In genomic region chr5:56026863-56027300, GRCh38 we compare ENCODE assay signal across 9 cellular contexts. TPM values are rescaled to one million over a fixed set of nuclear protein-coding genes. Genes with fewer than 3 reads are reported as not detected.
DNase-seq lines count a peak whose midpoint lies in the region; ATAC-seq, FAIRE-seq and TF ChIP-seq lines count a peak whose summit lies in the region.
"Had no signal": no experiment of that assay in that cellular context is flagged by ENCODE, and none has a peak within 500 bp of the region (broad histone marks: within the 10 kb centered on the region; RNA-seq: fewer than 3 reads in every experiment).

No MANE protein-coding gene starts in this region.

- no peak for FAIRE-seq in D721Med (lab: Jason Lieb, UNC)

- 40 to 41% methylated on average over 3 of the region's 3 CpGs for whole genome bisulfite sequencing in GM23248 (ENCODE audit: low coverage in 1 of 2, low lambda C conversion rate in 2 of 2, missing lambda C conversion rate in 2 of 2), 2 experiments

- TF ChIP-seq CTCF in D721Med (IDR thresholded peaks at IDR 0.05; ENCODE audit: insufficient read depth, missing control alignments), result no peak

- peak; percentile 80 for ATAC-seq in GM18499 (IDR thresholded peaks at IDR 0.05; ENCODE audit: insufficient read depth, unreplicated experiment)
- ATAC-seq: Panc1 had no signal

- peak overlapping the region; percentile 60 for H3K4me2 ChIP-seq in GM23248 (ENCODE audit: unreplicated experiment)

- in situ Hi-C loops in GM23248 (cut with MboI), result no loop called here

- H3K9me3 ChIP-seq in GM23248 (ENCODE audit: low read depth), result no peaks in the 10 kb centered on the region

- H3K4me3 ChIP-seq in GM23248, result no peak overlapping the region

- H2AFZ ChIP-seq in GM23248, result no peak overlapping the region

- DNase-seq in GM23248 (peak; percentile 78), MV-4-11 (lab: John Stamatoyannopoulos, UW) (peak; percentile 92), glomerular visceral epithelial cell (ENCODE audit: extremely low spot score) (peak; percentile 80), D721Med (ENCODE audit: insufficient read length, low spot score) (no peak), cerebellum (ENCODE audit: low spot score) (no peak), NCI-H1417 treated with DMSO at 0.1 percent for 48 hours (lab: John Stamatoyannopoulos, UW) (no peak)
- no peak for DNase-seq in stimulated activated CD4-positive, alpha-beta T cell treated with anti-CD3 and anti-CD28 coated beads, Interleukin-2, amount 100 ng/mL, for 24 hours

- no peak overlapping the region for H3K9ac ChIP-seq in GM23248

- no peaks in the 10 kb centered on the region for H3K79me2 ChIP-seq in GM23248 (ENCODE audit: insufficient read depth)

- H3K4me1 ChIP-seq in GM23248 (ENCODE audit: insufficient read depth), result peaks cover 18% of the 10 kb centered on the region

- no peaks in the 10 kb centered on the region for H3K9me2 ChIP-seq in GM23248 (ENCODE audit: insufficient read depth)

- H3K27ac ChIP-seq in GM23248, result 0 out of 2 replicates have a peak overlapping the region, but pooled peaks have one; percentile 10

- H3F3A ChIP-seq in GM23248 (ENCODE audit: insufficient read depth), result peaks cover 6% of the 10 kb centered on the region

- H4K20me1 ChIP-seq in GM23248 (ENCODE audit: insufficient read depth), result no peaks in the 10 kb centered on the region

- H3K27me3 ChIP-seq in GM23248 (replicated peaks; ENCODE audit: insufficient read depth), result no peaks in the 10 kb centered on the region

- H3K36me3 ChIP-seq in GM23248 (ENCODE audit: low read depth), result no peaks in the 10 kb centered on the region

RNA-seq across cellular contexts. Expression of gene IL6ST, which starts 32.1 kb away (rescaled TPM):
- 186 and 197 TPM in 2 replicates for total RNA-seq in GM23248 (2014; rRNA removed; shearing (Covaris generic))
- 220 and 242 TPM in 2 replicates for polyA plus RNA-seq in GM23248 (2016; fragmentation: Nextera tagmentation; extraction: Ambion mirVana)
- total RNA-seq in cerebellum, result 69.0 TPM

Comparison
In these comparisons a context has a peak if more than half of its experiments do, and no peak if none do; other contexts are left out.
1. DNase-seq: peak in GM23248 (single experiment), MV-4-11 (single experiment) and glomerular visceral epithelial cell (single experiment); none in D721Med (single experiment), cerebellum (single experiment), stimulated activated CD4-positive, alpha-beta T cell treated with anti-CD3 and anti-CD28 coated beads, Interleukin-2, amount 100 ng/mL, for 24 hours (0 of 2) and NCI-H1417 treated with DMSO at 0.1 percent for 48 hours (single experiment).